16 cellular contexts compared by ENCODE assay signal in genomic region chr2:73053316-73054114, GRCh38. TPM values are rescaled to one million over a fixed set of nuclear protein-coding genes. Genes with fewer than 3 reads are reported as not detected.
DNase-seq lines count a peak whose midpoint lies in the region; ATAC-seq, FAIRE-seq and TF ChIP-seq lines count a peak whose summit lies in the region.
"Had no signal": no experiment of that assay in that cellular context is flagged by ENCODE, and none has a peak within 500 bp of the region (broad histone marks: within the 10 kb centered on the region; RNA-seq: fewer than 3 reads in every experiment).

No MANE protein-coding gene starts in this region.

- TF ChIP-seq CTCF in CD14-positive monocyte (IDR thresholded peaks at IDR 0.05) (no peak), fibroblast of the aortic adventitia (IDR thresholded peaks at IDR 0.05; ENCODE audit: insufficient read depth, low read length) (no peak), natural killer cell (IDR thresholded peaks at IDR 0.05) (no peak)

- H3K27me3 Mint-ChIP-seq in CD14-positive monocyte (ENCODE audit: low read depth in 3 of 3) = no peaks in the 10 kb centered on the region
- no peaks in the 10 kb centered on the region for H3K27me3 Mint-ChIP-seq in natural killer cell (ENCODE audit: low read depth in 2 of 2)
- H3K27me3 Mint-ChIP-seq: activated naive CD8-positive, alpha-beta T cell had no signal

- peak overlapping the region in 4 of 7 donors; percentile 27 to 74 (median 46) for H3K27ac Mint-ChIP-seq in CD14-positive monocyte
- no peak overlapping the region for H3K27ac Mint-ChIP-seq in natural killer cell
- H3K27ac Mint-ChIP-seq: activated naive CD8-positive, alpha-beta T cell had no signal

- H3K36me3 Mint-ChIP-seq in CD14-positive monocyte (peaks cover 60 to 89% of the 10 kb centered on the region in 2 donors), natural killer cell (peaks cover 14% of the 10 kb centered on the region)

- in situ Hi-C loops in SK-MEL-5 (cut with HindIII; ENCODE audit: low pct_unique_long_range_greater_than_20kb, low sequenced_read_pairs) = no loop called here

- H3K4me1 Mint-ChIP-seq in CD14-positive monocyte = peaks cover 20% of the 10 kb centered on the region
- no peaks in the 10 kb centered on the region for H3K4me1 Mint-ChIP-seq in natural killer cell

- no peak for FAIRE-seq in urothelium cell line (lab: Jason Lieb, UNC)

- H3K4me3 ChIP-seq in fibroblast of the aortic adventitia (ENCODE audit: low read depth, low read length) = no peak overlapping the region

- no peak for ATAC-seq in HG03039 (IDR thresholded peaks at IDR 0.05; ENCODE audit: unreplicated experiment)
- ATAC-seq in natural killer cell = no peak
- no peak for ATAC-seq in GM18861 (IDR thresholded peaks at IDR 0.05; ENCODE audit: unreplicated experiment)
- ATAC-seq: Panc1 had no signal

- DNase-seq in CD14-positive monocyte (ENCODE audit: low spot score) (no peak), SK-MEL-5 (ENCODE audit: low read depth, low spot score) (peak; percentile 42), fibroblast of the aortic adventitia (ENCODE audit: low read depth) (peak; percentile 57), putamen (ENCODE audit: low spot score) (peak; percentile 60), urothelium cell line (ENCODE audit: low spot score) (no peak), natural killer cell (no peak)
- DNase-seq: activated CD4-positive, alpha-beta T cell treated with anti-CD3 and anti-CD28 coated beads, Interleukin-2, amount 50 U/mL, for 4 hours; activated T-cell treated with anti-CD3 and anti-CD28 coated beads, Interleukin-2, amount 50 U/mL, for 1 hour; central memory CD4-positive, alpha-beta T cell; effector memory CD4-positive, alpha-beta T cell; NCI-H1105 treated with DMSO at 0.1 percent for 48 hours; NCI-H2171 treated with DMSO at 0.1 percent for 48 hours had no signal

- H3K9me3 Mint-ChIP-seq in CD14-positive monocyte (peaks cover 10 to 19% (median 16%) of the 10 kb centered on the region in 7 donors), natural killer cell (peaks cover 0 to 2% of the 10 kb centered on the region in 2 donors)

- intact Hi-C loops in CD14-positive monocyte (cut with micrococcal nuclease) (no loop called here), natural killer cell (cut with micrococcal nuclease) (no loop called here)

- H3K4me3 Mint-ChIP-seq in CD14-positive monocyte (no peak overlapping the region), natural killer cell (no peak overlapping the region)
- H3K4me3 Mint-ChIP-seq: activated naive CD8-positive, alpha-beta T cell had no signal

RNA-seq across cellular contexts. Expression of gene SFXN5, which starts 18.0 kb away (rescaled TPM):
- 1 to 10 TPM; 5.9 to 9.5 TPM for polyA plus RNA-seq in CD14-positive monocyte
- total RNA-seq in SK-MEL-5 (2014; rRNA removed; shearing (Covaris generic)) = 7.1 and 7.8 TPM in 2 replicates
- polyA plus RNA-seq in SK-MEL-5 (2015; cell fraction: cytosol; rRNA removed) = 6.1 and 9.7 TPM in 2 replicates
- 19.9 and 41.1 TPM in 2 replicates for polyA plus RNA-seq in SK-MEL-5 (2015; cell fraction: nucleus; rRNA removed)
- total RNA-seq in fibroblast of the aortic adventitia (ENCODE audit: low replicate concordance) (18.0 and 19.0 TPM in 2 replicates), natural killer cell (10 to 100 TPM; 15.3 to 22.3 (median 19.8) TPM)

RNA-seq across cellular contexts. Expression of gene RAB11FIP5, which starts 59.2 kb away (rescaled TPM):
- polyA plus RNA-seq in CD14-positive monocyte = under 1 TPM; 0.57 to 0.93 TPM
- total RNA-seq in SK-MEL-5 (2014; rRNA removed; shearing (Covaris generic)) = 17.4 and 19.4 TPM in 2 replicates
- polyA plus RNA-seq in SK-MEL-5 (2015; cell fraction: cytosol; rRNA removed) = 22.0 and 26.7 TPM in 2 replicates
- polyA plus RNA-seq in SK-MEL-5 (2015; cell fraction: nucleus; rRNA removed) = 11.9 and 12.5 TPM in 2 replicates
- 16.4 and 48.5 TPM in 2 replicates for total RNA-seq in fibroblast of the aortic adventitia (ENCODE audit: low replicate concordance)
- 10 to 100 TPM in 2 of 3 donors, 1 to 10 TPM in 1; 4.9 to 15.9 (median 11.2) TPM for total RNA-seq in natural killer cell

Comparison
In these comparisons a context has a peak if more than half of its experiments do, and no peak if none do; other contexts are left out.
1. DNase-seq: peak in SK-MEL-5 (single experiment), fibroblast of the aortic adventitia (single experiment) and putamen (single experiment); none in CD14-positive monocyte (single experiment), urothelium cell line (single experiment) and natural killer cell (single experiment).
2. H3K27ac Mint-ChIP-seq: peak in CD14-positive monocyte (4 of 7); none in natural killer cell (0 of 2).